11 cellular contexts compared by ENCODE assay signal in the genomic region with DNA sequence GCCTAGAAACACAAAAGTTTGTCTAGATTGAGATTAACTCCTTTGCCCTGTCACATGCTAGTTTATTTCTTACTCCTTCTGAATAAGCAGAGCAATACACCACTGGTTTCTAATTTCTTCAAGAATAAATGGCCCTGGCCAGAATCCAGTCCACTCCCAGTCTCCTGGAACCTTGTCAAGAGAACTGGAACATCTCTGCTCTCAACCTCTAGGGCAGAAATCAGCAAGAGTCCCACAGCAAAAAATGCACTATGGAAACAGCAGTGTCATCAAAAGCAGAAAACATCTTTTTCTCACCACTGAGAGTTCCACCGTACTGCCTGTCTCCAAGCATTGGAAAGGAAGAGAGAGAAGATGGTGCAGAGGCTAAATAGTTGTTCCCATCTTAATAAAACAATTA. TPM values are rescaled to one million over a fixed set of nuclear protein-coding genes. Genes with fewer than 3 reads are reported as not detected.
DNase-seq lines count a peak whose midpoint lies in the region; ATAC-seq and TF ChIP-seq lines count a peak whose summit lies in the region.
"Had no signal": no experiment of that assay in that cellular context is flagged by ENCODE, and none has a peak within 500 bp of the region (broad histone marks: within the 10 kb centered on the region; RNA-seq: fewer than 3 reads in every experiment).

No MANE protein-coding gene starts in this region.

- H3K36me3 ChIP-seq in brain microvascular endothelial cell (replicated peaks) (no peaks in the 10 kb centered on the region), left ventricle myocardium inferior (no peaks in the 10 kb centered on the region)

- TF ChIP-seq CTCF in brain microvascular endothelial cell (IDR thresholded peaks at IDR 0.05; ENCODE audit: low read depth, low read length, missing control alignments) (no peak), left ventricle myocardium inferior (IDR thresholded peaks at IDR 0.05; ENCODE audit: borderline replicate concordance) (peak; percentile 39)

- in situ Hi-C loops in brain microvascular endothelial cell (cut with HindIII; ENCODE audit: low pct_ligation_motif_present, low sequenced_read_pairs), result no loop called here

- H3K9me3 ChIP-seq in left ventricle myocardium inferior (replicated peaks), result no peaks in the 10 kb centered on the region

- DNase-seq in GM04504 (ENCODE audit: low read depth), result peak; percentile 74
- DNase-seq in brain microvascular endothelial cell, result peak; percentile 52
- peak; percentile 40 for DNase-seq in left ventricle myocardium inferior
- DNase-seq in skeletal muscle cell (ENCODE audit: low read depth), result peak; percentile 38
- DNase-seq in COR-L47 (lab: John Stamatoyannopoulos, UW), result no peak
- no peak for DNase-seq in OCI-M1 (lab: John Stamatoyannopoulos, UW)
- no peak for DNase-seq in SHP77 treated with DMSO at 0.1 percent for 48 hours (lab: John Stamatoyannopoulos, UW)
- DNase-seq: activated CD8-positive, alpha-beta memory T cell treated with anti-CD3 and anti-CD28 coated beads for 24 hours; NCI-H1930; nucleus accumbens had no signal

- intact Hi-C loops in left ventricle myocardium inferior (cut with micrococcal nuclease), result no loop called here

- H3K4me3 ChIP-seq in brain microvascular endothelial cell (ENCODE audit: low read depth, low read length) (no peak overlapping the region), left ventricle myocardium inferior (no peak overlapping the region), skeletal muscle cell (ENCODE audit: low read depth, low read length) (no peak overlapping the region)

- peaks cover 20% of the 10 kb centered on the region for H3K4me1 ChIP-seq in left ventricle myocardium inferior

- ATAC-seq in HG02610 (IDR thresholded peaks at IDR 0.05; ENCODE audit: unreplicated experiment), result no peak

- H3K27ac ChIP-seq in brain microvascular endothelial cell, result no peak overlapping the region
- H3K27ac ChIP-seq in left ventricle myocardium inferior (replicated peaks), result peak overlapping the region; percentile 53

- H3K27me3 ChIP-seq in brain microvascular endothelial cell (replicated peaks), result no peaks in the 10 kb centered on the region
- H3K27me3 ChIP-seq in left ventricle myocardium inferior (ENCODE audit: low read depth), result no peaks in the 10 kb centered on the region

RNA-seq across cellular contexts. Expression of a gene that starts 35.9 kb away (rescaled TPM):
- total RNA-seq in left ventricle myocardium inferior, result 94.9 TPM

Comparison
In these comparisons a context has a peak if more than half of its experiments do, and no peak if none do; other contexts are left out.
1. DNase-seq: peak in GM04504 (single experiment), brain microvascular endothelial cell (single experiment), left ventricle myocardium inferior (single experiment) and skeletal muscle cell (single experiment); none in COR-L47 (single experiment), OCI-M1 (single experiment) and SHP77 treated with DMSO at 0.1 percent for 48 hours (single experiment).